In the genomic region with DNA sequence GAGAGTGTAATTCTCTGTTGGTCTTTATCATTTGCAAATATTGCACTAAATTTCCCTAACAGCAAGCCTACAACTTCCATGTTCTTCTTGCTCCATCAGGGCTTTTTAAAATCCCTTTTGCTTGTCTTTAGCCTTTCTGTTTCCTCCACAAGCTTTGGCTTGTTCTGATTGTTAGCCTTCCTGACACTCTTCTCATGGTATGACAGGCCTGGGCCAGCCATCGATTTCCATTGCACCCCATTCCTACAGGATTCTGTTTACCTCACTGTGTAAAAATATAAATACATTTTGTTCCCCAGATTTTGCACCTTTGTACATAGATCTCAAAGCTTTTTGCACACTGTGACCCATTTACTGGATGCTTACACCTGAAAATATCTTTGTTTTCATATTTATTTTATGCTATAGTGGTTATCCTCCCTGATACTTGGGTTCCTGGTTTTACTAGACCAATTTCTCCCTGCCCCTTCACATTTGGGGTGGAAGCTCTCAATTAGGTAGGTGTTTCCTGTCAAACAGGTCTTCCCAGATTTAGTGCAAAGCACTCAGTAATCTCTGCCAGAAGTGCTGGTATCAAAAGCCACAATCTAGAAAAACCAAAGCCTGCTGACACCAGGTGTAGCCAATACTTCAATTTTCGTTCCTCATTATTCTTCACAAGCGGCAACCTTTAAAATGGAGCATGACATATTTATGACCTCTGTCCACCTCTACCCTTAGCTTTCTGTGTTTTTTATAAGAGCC, we compare ENCODE assay signal across 1 cellular context.
TF ChIP-seq lines count a peak whose summit lies in the region.

No MANE protein-coding gene starts in this region.

TF ChIP-seq in HCT116, 20 proteins besides CTCF, POLR2A, EP300 and RAD21:
- TF ChIP-seq, protein P1, sequence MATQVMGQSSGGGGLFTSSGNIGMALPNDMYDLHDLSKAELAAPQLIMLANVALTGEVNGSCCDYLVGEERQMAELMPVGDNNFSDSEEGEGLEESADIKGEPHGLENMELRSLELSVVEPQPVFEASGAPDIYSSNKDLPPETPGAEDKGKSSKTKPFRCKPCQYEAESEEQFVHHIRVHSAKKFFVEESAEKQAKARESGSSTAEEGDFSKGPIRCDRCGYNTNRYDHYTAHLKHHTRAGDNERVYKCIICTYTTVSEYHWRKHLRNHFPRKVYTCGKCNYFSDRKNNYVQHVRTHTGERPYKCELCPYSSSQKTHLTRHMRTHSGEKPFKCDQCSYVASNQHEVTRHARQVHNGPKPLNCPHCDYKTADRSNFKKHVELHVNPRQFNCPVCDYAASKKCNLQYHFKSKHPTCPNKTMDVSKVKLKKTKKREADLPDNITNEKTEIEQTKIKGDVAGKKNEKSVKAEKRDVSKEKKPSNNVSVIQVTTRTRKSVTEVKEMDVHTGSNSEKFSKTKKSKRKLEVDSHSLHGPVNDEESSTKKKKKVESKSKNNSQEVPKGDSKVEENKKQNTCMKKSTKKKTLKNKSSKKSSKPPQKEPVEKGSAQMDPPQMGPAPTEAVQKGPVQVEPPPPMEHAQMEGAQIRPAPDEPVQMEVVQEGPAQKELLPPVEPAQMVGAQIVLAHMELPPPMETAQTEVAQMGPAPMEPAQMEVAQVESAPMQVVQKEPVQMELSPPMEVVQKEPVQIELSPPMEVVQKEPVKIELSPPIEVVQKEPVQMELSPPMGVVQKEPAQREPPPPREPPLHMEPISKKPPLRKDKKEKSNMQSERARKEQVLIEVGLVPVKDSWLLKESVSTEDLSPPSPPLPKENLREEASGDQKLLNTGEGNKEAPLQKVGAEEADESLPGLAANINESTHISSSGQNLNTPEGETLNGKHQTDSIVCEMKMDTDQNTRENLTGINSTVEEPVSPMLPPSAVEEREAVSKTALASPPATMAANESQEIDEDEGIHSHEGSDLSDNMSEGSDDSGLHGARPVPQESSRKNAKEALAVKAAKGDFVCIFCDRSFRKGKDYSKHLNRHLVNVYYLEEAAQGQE (IDR thresholded peaks at IDR 0.05; ENCODE audit: low read depth): no peak
- TF ChIP-seq SP1 (IDR thresholded peaks at IDR 0.05; ENCODE audit: low read depth): no peak
- TF ChIP-seq POLR2AphosphoS5 (IDR thresholded peaks at IDR 0.05; ENCODE audit: low read depth, low read length): no peak
- TF ChIP-seq EGR1 (IDR thresholded peaks at IDR 0.05; ENCODE audit: low read depth): no peak
- TF ChIP-seq SIN3A (IDR thresholded peaks at IDR 0.05; ENCODE audit: low read depth): no peak
- TF ChIP-seq YY1 (IDR thresholded peaks at IDR 0.05; ENCODE audit: extremely low read depth, insufficient replicate concordance, low read depth, low read length): no peak
- no peak for TF ChIP-seq SRF (IDR thresholded peaks at IDR 0.05; ENCODE audit: low read depth)
- TF ChIP-seq JUND (IDR thresholded peaks at IDR 0.05): no peak
- TF ChIP-seq EZH2 (IDR thresholded peaks at IDR 0.05): no peak
- TF ChIP-seq, protein P2, sequence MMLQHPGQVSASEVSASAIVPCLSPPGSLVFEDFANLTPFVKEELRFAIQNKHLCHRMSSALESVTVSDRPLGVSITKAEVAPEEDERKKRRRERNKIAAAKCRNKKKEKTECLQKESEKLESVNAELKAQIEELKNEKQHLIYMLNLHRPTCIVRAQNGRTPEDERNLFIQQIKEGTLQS (IDR thresholded peaks at IDR 0.05): no peak
- TF ChIP-seq ZFX (IDR thresholded peaks at IDR 0.05): no peak
- TF ChIP-seq ELF1 (IDR thresholded peaks at IDR 0.05; ENCODE audit: borderline replicate concordance, low read depth): no peak
- no peak for TF ChIP-seq ZNF274 (IDR thresholded peaks at IDR 0.05; ENCODE audit: low read depth, low read length)
- TF ChIP-seq, protein P3, sequence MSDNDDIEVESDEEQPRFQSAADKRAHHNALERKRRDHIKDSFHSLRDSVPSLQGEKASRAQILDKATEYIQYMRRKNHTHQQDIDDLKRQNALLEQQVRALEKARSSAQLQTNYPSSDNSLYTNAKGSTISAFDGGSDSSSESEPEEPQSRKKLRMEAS (IDR thresholded peaks at IDR 0.05): no peak
- TF ChIP-seq CBX3 (IDR thresholded peaks at IDR 0.05; ENCODE audit: low read depth): no peak
- no peak for TF ChIP-seq CEBPB (IDR thresholded peaks at IDR 0.05; ENCODE audit: low read depth)
- no peak for TF ChIP-seq FOSL1 (IDR thresholded peaks at IDR 0.05; ENCODE audit: low read depth)
- TF ChIP-seq, protein P4, sequence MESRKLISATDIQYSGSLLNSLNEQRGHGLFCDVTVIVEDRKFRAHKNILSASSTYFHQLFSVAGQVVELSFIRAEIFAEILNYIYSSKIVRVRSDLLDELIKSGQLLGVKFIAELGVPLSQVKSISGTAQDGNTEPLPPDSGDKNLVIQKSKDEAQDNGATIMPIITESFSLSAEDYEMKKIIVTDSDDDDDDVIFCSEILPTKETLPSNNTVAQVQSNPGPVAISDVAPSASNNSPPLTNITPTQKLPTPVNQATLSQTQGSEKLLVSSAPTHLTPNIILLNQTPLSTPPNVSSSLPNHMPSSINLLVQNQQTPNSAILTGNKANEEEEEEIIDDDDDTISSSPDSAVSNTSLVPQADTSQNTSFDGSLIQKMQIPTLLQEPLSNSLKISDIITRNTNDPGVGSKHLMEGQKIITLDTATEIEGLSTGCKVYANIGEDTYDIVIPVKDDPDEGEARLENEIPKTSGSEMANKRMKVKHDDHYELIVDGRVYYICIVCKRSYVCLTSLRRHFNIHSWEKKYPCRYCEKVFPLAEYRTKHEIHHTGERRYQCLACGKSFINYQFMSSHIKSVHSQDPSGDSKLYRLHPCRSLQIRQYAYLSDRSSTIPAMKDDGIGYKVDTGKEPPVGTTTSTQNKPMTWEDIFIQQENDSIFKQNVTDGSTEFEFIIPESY (IDR thresholded peaks at IDR 0.05; ENCODE audit: extremely low read depth, insufficient replicate concordance, low read length): no peak
- TF ChIP-seq TCF7L2 (IDR thresholded peaks at IDR 0.05; ENCODE audit: borderline replicate concordance, extremely low read depth, insufficient read depth, insufficient read length): no peak
- no peak for TF ChIP-seq EZH2phosphoT487 (IDR thresholded peaks at IDR 0.05; ENCODE audit: borderline replicate concordance)
